1 cellular context compared by ENCODE assay signal in the genomic region with DNA sequence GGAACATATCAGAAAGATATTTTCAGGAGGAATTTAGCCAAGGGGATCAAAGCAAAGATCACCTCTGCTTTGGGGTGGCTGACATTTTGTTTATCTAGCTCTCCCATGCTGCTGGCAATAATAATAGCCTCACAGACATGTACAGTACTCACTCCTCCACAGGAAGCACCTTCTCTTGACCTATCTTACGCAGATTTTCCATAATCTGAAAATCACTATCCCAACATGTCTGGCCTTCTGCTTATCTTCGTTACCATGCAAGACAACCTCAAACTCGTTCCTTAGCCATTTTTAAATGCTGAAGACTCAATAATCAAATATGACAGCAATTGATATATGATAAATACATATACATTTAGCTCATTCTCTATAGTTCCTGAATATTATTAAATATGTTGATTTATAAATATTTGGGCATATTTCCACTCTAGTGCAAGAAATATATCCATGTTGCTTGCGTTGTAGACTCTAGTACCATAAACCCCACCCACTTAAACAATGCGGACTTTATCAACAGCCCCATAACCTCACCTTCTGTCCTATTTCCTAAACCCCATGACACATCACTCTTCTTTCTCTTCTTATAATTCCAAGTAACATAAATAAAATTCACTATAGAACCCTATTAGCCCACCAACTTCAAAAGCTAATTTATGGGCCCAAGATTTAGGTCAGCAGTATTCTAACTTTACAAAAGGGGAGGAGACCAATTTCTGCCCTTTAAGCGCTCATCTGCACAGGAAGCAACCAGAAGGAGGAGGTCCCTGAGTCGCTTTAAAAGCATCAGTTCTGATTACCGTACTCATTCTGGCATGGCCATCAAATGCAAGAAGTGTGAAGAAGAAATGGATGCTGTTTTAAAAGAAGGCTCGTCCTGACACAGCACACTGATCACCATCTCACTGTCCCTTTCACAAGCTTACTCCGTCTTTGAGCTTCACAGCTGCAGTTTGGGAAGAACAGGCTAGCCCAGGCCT.
TF ChIP-seq lines count a peak whose summit lies in the region.

No MANE protein-coding gene starts in this region.

TF ChIP-seq in K562, 482 proteins besides CTCF, POLR2A, EP300 and RAD21 (continued from another document and continues in another):
- TF ChIP-seq, protein P1, sequence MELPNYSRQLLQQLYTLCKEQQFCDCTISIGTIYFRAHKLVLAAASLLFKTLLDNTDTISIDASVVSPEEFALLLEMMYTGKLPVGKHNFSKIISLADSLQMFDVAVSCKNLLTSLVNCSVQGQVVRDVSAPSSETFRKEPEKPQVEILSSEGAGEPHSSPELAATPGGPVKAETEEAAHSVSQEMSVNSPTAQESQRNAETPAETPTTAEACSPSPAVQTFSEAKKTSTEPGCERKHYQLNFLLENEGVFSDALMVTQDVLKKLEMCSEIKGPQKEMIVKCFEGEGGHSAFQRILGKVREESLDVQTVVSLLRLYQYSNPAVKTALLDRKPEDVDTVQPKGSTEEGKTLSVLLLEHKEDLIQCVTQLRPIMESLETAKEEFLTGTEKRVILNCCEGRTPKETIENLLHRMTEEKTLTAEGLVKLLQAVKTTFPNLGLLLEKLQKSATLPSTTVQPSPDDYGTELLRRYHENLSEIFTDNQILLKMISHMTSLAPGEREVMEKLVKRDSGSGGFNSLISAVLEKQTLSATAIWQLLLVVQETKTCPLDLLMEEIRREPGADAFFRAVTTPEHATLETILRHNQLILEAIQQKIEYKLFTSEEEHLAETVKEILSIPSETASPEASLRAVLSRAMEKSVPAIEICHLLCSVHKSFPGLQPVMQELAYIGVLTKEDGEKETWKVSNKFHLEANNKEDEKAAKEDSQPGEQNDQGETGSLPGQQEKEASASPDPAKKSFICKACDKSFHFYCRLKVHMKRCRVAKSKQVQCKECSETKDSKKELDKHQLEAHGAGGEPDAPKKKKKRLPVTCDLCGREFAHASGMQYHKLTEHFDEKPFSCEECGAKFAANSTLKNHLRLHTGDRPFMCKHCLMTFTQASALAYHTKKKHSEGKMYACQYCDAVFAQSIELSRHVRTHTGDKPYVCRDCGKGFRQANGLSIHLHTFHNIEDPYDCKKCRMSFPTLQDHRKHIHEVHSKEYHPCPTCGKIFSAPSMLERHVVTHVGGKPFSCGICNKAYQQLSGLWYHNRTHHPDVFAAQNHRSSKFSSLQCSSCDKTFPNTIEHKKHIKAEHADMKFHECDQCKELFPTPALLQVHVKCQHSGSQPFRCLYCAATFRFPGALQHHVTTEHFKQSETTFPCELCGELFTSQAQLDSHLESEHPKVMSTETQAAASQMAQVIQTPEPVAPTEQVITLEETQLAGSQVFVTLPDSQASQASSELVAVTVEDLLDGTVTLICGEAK (IDR thresholded peaks at IDR 0.05): peak; percentile 45; the same call in 1 of the 2 replicates
- TF ChIP-seq, protein P1 (CRISPR knock-in tag; IDR thresholded peaks at IDR 0.05): no peak
- TF ChIP-seq MCM2 (IDR thresholded peaks at IDR 0.05; ENCODE audit: low read depth) (no peak), LARP7 (IDR thresholded peaks at IDR 0.05) (no peak), MCM7 (IDR thresholded peaks at IDR 0.05) (no peak), FOXJ2 (tag; IDR thresholded peaks at IDR 0.05) (peak; percentile 52; the same call in 1 of the 2 replicates), XRCC4 (IDR thresholded peaks at IDR 0.05; ENCODE audit: extremely low read depth, insufficient read depth, insufficient read length) (no peak), RUNX1 (IDR thresholded peaks at IDR 0.05; ENCODE audit: low read depth) (no peak), RAD51 (IDR thresholded peaks at IDR 0.05; ENCODE audit: borderline replicate concordance, low read depth) (no peak), PTTG1 (tag; IDR thresholded peaks at IDR 0.05; ENCODE audit: low read depth) (no peak), JUND (IDR thresholded peaks at IDR 0.05; ENCODE audit: borderline replicate concordance, low read depth, low read length) (peak; percentile 60; the same call in 1 of the 2 replicates), JUND (tag; IDR thresholded peaks at IDR 0.05; ENCODE audit: borderline replicate concordance, low read depth, low read length) (peak; percentile 57; the same call in 1 of the 3 replicates), HDGF (IDR thresholded peaks at IDR 0.05) (no peak), ZNF584 (CRISPR knock-in tag; IDR thresholded peaks at IDR 0.05; ENCODE audit: low read depth) (peak; percentile 91), NCOR1 (IDR thresholded peaks at IDR 0.05) (peak; percentile 89), ZNF639 (CRISPR knock-in tag; conservative IDR thresholded peaks at IDR 0.05 in 1 of 2, IDR thresholded peaks at IDR 0.05 in 1 of 2) (peak in 1 of 2 experiments; percentile 41; a peak in 1 of 4 replicates), ZBTB17 (CRISPR knock-in tag; IDR thresholded peaks at IDR 0.05) (no peak), ZKSCAN3 (CRISPR knock-in tag; IDR thresholded peaks at IDR 0.05) (no peak), RFX7 (CRISPR knock-in tag; IDR thresholded peaks at IDR 0.05) (no peak), EHMT2 (IDR thresholded peaks at IDR 0.05) (peak; percentile 50; the same call in 1 of the 2 replicates), SPI1 (IDR thresholded peaks at IDR 0.05; ENCODE audit: borderline replicate concordance, low read depth, low read length) (no peak), POLR2AphosphoS5 (IDR thresholded peaks at IDR 0.05; ENCODE audit: control insufficient read depth, insufficient read depth, low read depth, low read length) (peak; percentile 71), DLX4 (CRISPR knock-in tag; IDR thresholded peaks at IDR 0.05) (no peak), DIDO1 (tag; IDR thresholded peaks at IDR 0.05; ENCODE audit: low read depth) (no peak), CC2D1A (IDR thresholded peaks at IDR 0.05) (peak; percentile 42; the same call in 1 of the 2 replicates), PURB (CRISPR knock-in tag; IDR thresholded peaks at IDR 0.05; ENCODE audit: low read depth) (no peak), ZNF431 (CRISPR knock-in tag; IDR thresholded peaks at IDR 0.05) (no peak), TEAD1 (CRISPR knock-in tag; IDR thresholded peaks at IDR 0.05) (peak in 1 of 2 experiments; percentile 66; a peak in 1 of 4 replicates), CREBBP (IDR thresholded peaks at IDR 0.05; ENCODE audit: low read depth, low read length) (no peak), EGR1 (conservative IDR thresholded peaks at IDR 0.05) (no peak), RCOR1 (IDR thresholded peaks at IDR 0.05; ENCODE audit: borderline replicate concordance in 1 of 2, low read depth in 2 of 2, low read length in 2 of 2) (peak; percentile 63 to 97; a peak in 3 of 4 replicates), POLR2G (IDR thresholded peaks at IDR 0.05; ENCODE audit: low read depth, low read length) (no peak), ARNT (IDR thresholded peaks at IDR 0.05) (peak in 1 of 2 experiments; percentile 56; a peak in 1 of 4 replicates), ZFP1 (CRISPR knock-in tag; IDR thresholded peaks at IDR 0.05) (no peak), SETDB1 (IDR thresholded peaks at IDR 0.05; ENCODE audit: low read length) (no peak), ZNF316 (IDR thresholded peaks at IDR 0.05) (no peak), ZNF57 (CRISPR knock-in tag; IDR thresholded peaks at IDR 0.05) (no peak), HEY1 (CRISPR knock-in tag; IDR thresholded peaks at IDR 0.05; ENCODE audit: borderline replicate concordance) (no peak), L3MBTL2 (IDR thresholded peaks at IDR 0.05) (no peak), CREM (IDR thresholded peaks at IDR 0.05; ENCODE audit: low read depth) (0 out of 2 replicates have a peak, but pooled peaks have one; percentile 29), BHLHE40 (IDR thresholded peaks at IDR 0.05; ENCODE audit: low read length) (no peak), HNRNPLL (IDR thresholded peaks at IDR 0.05; ENCODE audit: low read depth, low read length, poor library complexity, severe bottlenecking) (no peak), ZNF197 (CRISPR knock-in tag; IDR thresholded peaks at IDR 0.05; ENCODE audit: low read depth) (no peak), NR3C1 (CRISPR knock-in tag; IDR thresholded peaks at IDR 0.05) (no peak), TFE3 (CRISPR knock-in tag; IDR thresholded peaks at IDR 0.05) (no peak)
- TF ChIP-seq, protein P2, sequence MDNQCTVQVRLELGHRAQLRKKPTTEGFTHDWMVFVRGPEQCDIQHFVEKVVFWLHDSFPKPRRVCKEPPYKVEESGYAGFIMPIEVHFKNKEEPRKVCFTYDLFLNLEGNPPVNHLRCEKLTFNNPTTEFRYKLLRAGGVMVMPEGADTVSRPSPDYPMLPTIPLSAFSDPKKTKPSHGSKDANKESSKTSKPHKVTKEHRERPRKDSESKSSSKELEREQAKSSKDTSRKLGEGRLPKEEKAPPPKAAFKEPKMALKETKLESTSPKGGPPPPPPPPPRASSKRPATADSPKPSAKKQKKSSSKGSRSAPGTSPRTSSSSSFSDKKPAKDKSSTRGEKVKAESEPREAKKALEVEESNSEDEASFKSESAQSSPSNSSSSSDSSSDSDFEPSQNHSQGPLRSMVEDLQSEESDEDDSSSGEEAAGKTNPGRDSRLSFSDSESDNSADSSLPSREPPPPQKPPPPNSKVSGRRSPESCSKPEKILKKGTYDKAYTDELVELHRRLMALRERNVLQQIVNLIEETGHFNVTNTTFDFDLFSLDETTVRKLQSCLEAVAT (IDR thresholded peaks at IDR 0.05): no peak
- TF ChIP-seq, protein P3, sequence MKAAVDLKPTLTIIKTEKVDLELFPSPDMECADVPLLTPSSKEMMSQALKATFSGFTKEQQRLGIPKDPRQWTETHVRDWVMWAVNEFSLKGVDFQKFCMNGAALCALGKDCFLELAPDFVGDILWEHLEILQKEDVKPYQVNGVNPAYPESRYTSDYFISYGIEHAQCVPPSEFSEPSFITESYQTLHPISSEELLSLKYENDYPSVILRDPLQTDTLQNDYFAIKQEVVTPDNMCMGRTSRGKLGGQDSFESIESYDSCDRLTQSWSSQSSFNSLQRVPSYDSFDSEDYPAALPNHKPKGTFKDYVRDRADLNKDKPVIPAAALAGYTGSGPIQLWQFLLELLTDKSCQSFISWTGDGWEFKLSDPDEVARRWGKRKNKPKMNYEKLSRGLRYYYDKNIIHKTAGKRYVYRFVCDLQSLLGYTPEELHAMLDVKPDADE (conservative IDR thresholded peaks at IDR 0.05; ENCODE audit: control insufficient read depth, low read depth, low read length): no peak
- TF ChIP-seq, protein P4, sequence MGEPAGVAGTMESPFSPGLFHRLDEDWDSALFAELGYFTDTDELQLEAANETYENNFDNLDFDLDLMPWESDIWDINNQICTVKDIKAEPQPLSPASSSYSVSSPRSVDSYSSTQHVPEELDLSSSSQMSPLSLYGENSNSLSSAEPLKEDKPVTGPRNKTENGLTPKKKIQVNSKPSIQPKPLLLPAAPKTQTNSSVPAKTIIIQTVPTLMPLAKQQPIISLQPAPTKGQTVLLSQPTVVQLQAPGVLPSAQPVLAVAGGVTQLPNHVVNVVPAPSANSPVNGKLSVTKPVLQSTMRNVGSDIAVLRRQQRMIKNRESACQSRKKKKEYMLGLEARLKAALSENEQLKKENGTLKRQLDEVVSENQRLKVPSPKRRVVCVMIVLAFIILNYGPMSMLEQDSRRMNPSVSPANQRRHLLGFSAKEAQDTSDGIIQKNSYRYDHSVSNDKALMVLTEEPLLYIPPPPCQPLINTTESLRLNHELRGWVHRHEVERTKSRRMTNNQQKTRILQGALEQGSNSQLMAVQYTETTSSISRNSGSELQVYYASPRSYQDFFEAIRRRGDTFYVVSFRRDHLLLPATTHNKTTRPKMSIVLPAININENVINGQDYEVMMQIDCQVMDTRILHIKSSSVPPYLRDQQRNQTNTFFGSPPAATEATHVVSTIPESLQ (CRISPR knock-in tag; IDR thresholded peaks at IDR 0.05): no peak
